In the genomic region with DNA sequence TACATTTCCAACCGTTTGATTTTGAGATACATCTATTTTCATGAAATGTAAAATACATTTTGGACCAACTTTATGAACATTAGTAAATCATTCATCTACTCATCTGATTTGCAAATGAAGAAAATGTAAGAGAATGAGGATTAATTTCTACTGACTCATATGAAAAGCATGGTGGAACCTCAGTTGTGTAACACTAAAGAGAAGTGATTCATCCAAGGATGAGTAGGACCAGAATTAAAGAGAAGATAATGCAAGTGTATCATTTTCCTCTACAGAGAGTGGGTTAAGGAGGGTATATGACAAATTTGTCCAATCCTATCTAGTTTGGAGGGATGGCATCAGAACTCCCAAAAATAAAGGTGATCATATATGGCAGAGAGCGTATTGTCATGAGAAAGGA, we compare ENCODE assay signal across 22 cellular contexts.
DNase-seq lines count a peak whose midpoint lies in the region; ATAC-seq and TF ChIP-seq lines count a peak whose summit lies in the region.
"Had no signal": no experiment of that assay in that cellular context is flagged by ENCODE, and none has a peak within 500 bp of the region (broad histone marks: within the 10 kb centered on the region; RNA-seq: fewer than 3 reads in every experiment).

No MANE protein-coding gene starts in this region.

- H3K4me2 ChIP-seq in SK-N-SH (no peak overlapping the region), PC-3 (ENCODE audit: low read length) (no peak overlapping the region)
- H3K4me2 ChIP-seq: KMS-11 had no signal

- no TSS peak for BruUV-seq in PC-3 (replicated peaks; lab: Mats Ljungman, UMichigan)

- H3K9me2 ChIP-seq in SK-N-SH (no peaks in the 10 kb centered on the region), PC-3 (replicated peaks; ENCODE audit: low read length) (no peaks in the 10 kb centered on the region)

- H3K79me2 ChIP-seq in SK-N-SH (ENCODE audit: insufficient read depth) (no peaks in the 10 kb centered on the region), PC-3 (ENCODE audit: low read length) (no peaks in the 10 kb centered on the region)

- ATAC-seq in SK-N-SH treated with all-trans-retinoic acid at 6 μM for 48 hours, result no peak
- ATAC-seq in PC-3, result no peak
- ATAC-seq in GM21381 (IDR thresholded peaks at IDR 0.05; ENCODE audit: unreplicated experiment), result no peak
- ATAC-seq: Right ventricle myocardium inferior, T-cell had no signal

- intact Hi-C loops in PC-3 (cut with micrococcal nuclease), result no loop called here

- H3K4me1 ChIP-seq in SK-N-SH (ENCODE audit: control insufficient read depth in 1 of 2, insufficient read depth in 2 of 2, low read depth in 1 of 2, low read length in 1 of 2), result no peaks in the 10 kb centered on the region
- H3K4me1 ChIP-seq in PC-3 (ENCODE audit: insufficient read depth, low read length), result no peaks in the 10 kb centered on the region
- H3K4me1 ChIP-seq: Peyer's patch, SJCRH30 had no signal

- H2AFZ ChIP-seq in SK-N-SH (ENCODE audit: low read depth) (no peak overlapping the region), PC-3 (ENCODE audit: low read length) (no peak overlapping the region)

- CTCF ChIA-PET in SK-N-SH (lab: Yijun Ruan, JAX) (no interaction called here), PC-3 (lab: Charles Lee) (no interaction called here)

- POLR2A ChIA-PET in SK-N-SH (lab: Yijun Ruan, JAX), result no interaction called here
- POLR2A ChIA-PET in PC-3 (lab: Charles Lee; ENCODE audit: unreplicated experiment), result no interaction called here

- H3K27me3 ChIP-seq in SK-N-SH (ENCODE audit: insufficient read depth) (no peaks in the 10 kb centered on the region), PC-3 (ENCODE audit: low read length) (no peaks in the 10 kb centered on the region)
- H3K27me3 ChIP-seq: Peyer's patch, SJCRH30 had no signal

- H3K9ac ChIP-seq in SK-N-SH (no peak overlapping the region), PC-3 (ENCODE audit: low read length) (no peak overlapping the region)
- H3K9ac ChIP-seq: KMS-11 had no signal

- H3K36me3 ChIP-seq in SK-N-SH (replicated peaks in 1 of 2; ENCODE audit: control insufficient read depth in 1 of 2, insufficient read depth in 2 of 2, low read length in 1 of 2), result no peaks in the 10 kb centered on the region
- H3K36me3 ChIP-seq in PC-3 (ENCODE audit: low read depth, low read length), result no peaks in the 10 kb centered on the region
- H3K36me3 ChIP-seq: Peyer's patch, SJCRH30 had no signal

- H3K9me3 ChIP-seq in SK-N-SH (no peaks in the 10 kb centered on the region), PC-3 (ENCODE audit: low read length) (no peaks in the 10 kb centered on the region)
- H3K9me3 ChIP-seq: Peyer's patch, SJCRH30 had no signal

- H4K20me1 ChIP-seq in SK-N-SH (ENCODE audit: insufficient read depth) (no peaks in the 10 kb centered on the region), PC-3 (ENCODE audit: low read length) (0 out of 2 replicates have a peak, but pooled peaks cover 4% of the 10 kb centered on the region)

- H3K4me3 ChIP-seq in SK-N-SH (ENCODE audit: low read depth in 2 of 2, low read length in 1 of 2), result no peak overlapping the region
- no peak overlapping the region for H3K4me3 ChIP-seq in PC-3 (ENCODE audit: low read length)
- no peak overlapping the region for H3K4me3 ChIP-seq in epithelial cell of esophagus (ENCODE audit: low read length)
- H3K4me3 ChIP-seq: Peyer's patch, SJCRH30 had no signal

- DNase-seq in SK-N-SH, result no peak
- DNase-seq in PC-3, result peak; percentile 37
- peak; percentile 14 for DNase-seq in epithelial cell of esophagus (ENCODE audit: low read depth)
- no peak for DNase-seq in NCI-H1930 (lab: John Stamatoyannopoulos, UW)
- DNase-seq in HUDEP-2 (lab: John Stamatoyannopoulos, UW; ENCODE audit: unreplicated experiment in 76 of 76), result no peak
- DNase-seq in AG20443 (ENCODE audit: low spot score), result no peak
- DNase-seq: 8988T, ACHN, DMS153, DND-41, MV-4-11, NCI-H1105, NCI-H146, NCI-H2029, NCI-H69, Peyer's patch, SJCRH30, T-cell had no signal

- H3F3A ChIP-seq in SK-N-SH (replicated peaks; ENCODE audit: insufficient read depth), result no peaks in the 10 kb centered on the region
- no peaks in the 10 kb centered on the region for H3F3A ChIP-seq in PC-3 (ENCODE audit: low read length, unreplicated experiment)

- H3K27ac ChIP-seq in SK-N-SH (ENCODE audit: low read depth in 2 of 2, low read length in 1 of 2) (no peak overlapping the region), PC-3 (ENCODE audit: low read length) (no peak overlapping the region)
- H3K27ac ChIP-seq: KMS-11, Peyer's patch, SJCRH30 had no signal

- no peak for TF ChIP-seq RAD21 in SK-N-SH (IDR thresholded peaks at IDR 0.05; ENCODE audit: low read length)

- WGBS in SK-N-SH (ENCODE audit: low lambda C conversion rate), result 34% methylated on average over 2 of the region's 2 CpGs

- TF ChIP-seq EP300 in SK-N-SH (IDR thresholded peaks at IDR 0.05; ENCODE audit: borderline replicate concordance in 1 of 2, low read depth in 1 of 2, low read length in 1 of 2), result no peak

- no peak for TF ChIP-seq CTCF in SK-N-SH (IDR thresholded peaks at IDR 0.05)
- TF ChIP-seq CTCF in PC-3 (conservative IDR thresholded peaks at IDR 0.05; ENCODE audit: low read depth, low read length), result no peak
- TF ChIP-seq CTCF in epithelial cell of esophagus (IDR thresholded peaks at IDR 0.05; ENCODE audit: insufficient read depth, low read depth, low read length, missing control alignments), result no peak

TF ChIP-seq in SK-N-SH treated with all-trans-retinoic acid at 6 μM for 48 hours, 23 proteins besides CTCF, POLR2A, EP300 and RAD21:
- TF ChIP-seq ISL1 (CRISPR knock-in tag; IDR thresholded peaks at IDR 0.05), result 0 out of 2 replicates have a peak, but pooled peaks have one; percentile 32
- TF ChIP-seq ZNF70 (CRISPR knock-in tag; IDR thresholded peaks at IDR 0.05), result no peak
- no peak for TF ChIP-seq TOX (CRISPR knock-in tag; IDR thresholded peaks at IDR 0.05; ENCODE audit: borderline replicate concordance)

TF ChIP-seq in SK-N-SH, 30 proteins besides CTCF, POLR2A, EP300 and RAD21 (continues in another document):
- TF ChIP-seq, protein P1, sequence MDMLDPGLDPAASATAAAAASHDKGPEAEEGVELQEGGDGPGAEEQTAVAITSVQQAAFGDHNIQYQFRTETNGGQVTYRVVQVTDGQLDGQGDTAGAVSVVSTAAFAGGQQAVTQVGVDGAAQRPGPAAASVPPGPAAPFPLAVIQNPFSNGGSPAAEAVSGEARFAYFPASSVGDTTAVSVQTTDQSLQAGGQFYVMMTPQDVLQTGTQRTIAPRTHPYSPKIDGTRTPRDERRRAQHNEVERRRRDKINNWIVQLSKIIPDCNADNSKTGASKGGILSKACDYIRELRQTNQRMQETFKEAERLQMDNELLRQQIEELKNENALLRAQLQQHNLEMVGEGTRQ (IDR thresholded peaks at IDR 0.05; ENCODE audit: borderline replicate concordance, low read depth, low read length), result no peak
- TF ChIP-seq SMC3 (IDR thresholded peaks at IDR 0.05; ENCODE audit: low read depth, low read length), result no peak
- TF ChIP-seq EZH2phosphoT487 (IDR thresholded peaks at IDR 0.05; ENCODE audit: borderline replicate concordance, low read depth), result no peak
- TF ChIP-seq RCOR1 (IDR thresholded peaks at IDR 0.05; ENCODE audit: low read length), result no peak
- TF ChIP-seq TEAD4 (IDR thresholded peaks at IDR 0.05; ENCODE audit: borderline replicate concordance, insufficient read depth), result no peak
- no peak for TF ChIP-seq ELF1 (IDR thresholded peaks at IDR 0.05)
- no peak for TF ChIP-seq MEF2A (IDR thresholded peaks at IDR 0.05; ENCODE audit: borderline replicate concordance, low read depth)
- no peak for TF ChIP-seq TCF12 (IDR thresholded peaks at IDR 0.05)
- TF ChIP-seq FOXM1 (IDR thresholded peaks at IDR 0.05; ENCODE audit: low read depth), result no peak
- no peak for TF ChIP-seq GABPA (IDR thresholded peaks at IDR 0.05; ENCODE audit: low read depth)
- TF ChIP-seq, protein P2, sequence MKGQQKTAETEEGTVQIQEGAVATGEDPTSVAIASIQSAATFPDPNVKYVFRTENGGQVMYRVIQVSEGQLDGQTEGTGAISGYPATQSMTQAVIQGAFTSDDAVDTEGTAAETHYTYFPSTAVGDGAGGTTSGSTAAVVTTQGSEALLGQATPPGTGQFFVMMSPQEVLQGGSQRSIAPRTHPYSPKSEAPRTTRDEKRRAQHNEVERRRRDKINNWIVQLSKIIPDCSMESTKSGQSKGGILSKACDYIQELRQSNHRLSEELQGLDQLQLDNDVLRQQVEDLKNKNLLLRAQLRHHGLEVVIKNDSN (IDR thresholded peaks at IDR 0.05; ENCODE audit: borderline replicate concordance, low read depth), result no peak
- TF ChIP-seq, protein P3, sequence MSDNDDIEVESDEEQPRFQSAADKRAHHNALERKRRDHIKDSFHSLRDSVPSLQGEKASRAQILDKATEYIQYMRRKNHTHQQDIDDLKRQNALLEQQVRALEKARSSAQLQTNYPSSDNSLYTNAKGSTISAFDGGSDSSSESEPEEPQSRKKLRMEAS (IDR thresholded peaks at IDR 0.05; ENCODE audit: low read depth), result no peak
- TF ChIP-seq, protein P4, sequence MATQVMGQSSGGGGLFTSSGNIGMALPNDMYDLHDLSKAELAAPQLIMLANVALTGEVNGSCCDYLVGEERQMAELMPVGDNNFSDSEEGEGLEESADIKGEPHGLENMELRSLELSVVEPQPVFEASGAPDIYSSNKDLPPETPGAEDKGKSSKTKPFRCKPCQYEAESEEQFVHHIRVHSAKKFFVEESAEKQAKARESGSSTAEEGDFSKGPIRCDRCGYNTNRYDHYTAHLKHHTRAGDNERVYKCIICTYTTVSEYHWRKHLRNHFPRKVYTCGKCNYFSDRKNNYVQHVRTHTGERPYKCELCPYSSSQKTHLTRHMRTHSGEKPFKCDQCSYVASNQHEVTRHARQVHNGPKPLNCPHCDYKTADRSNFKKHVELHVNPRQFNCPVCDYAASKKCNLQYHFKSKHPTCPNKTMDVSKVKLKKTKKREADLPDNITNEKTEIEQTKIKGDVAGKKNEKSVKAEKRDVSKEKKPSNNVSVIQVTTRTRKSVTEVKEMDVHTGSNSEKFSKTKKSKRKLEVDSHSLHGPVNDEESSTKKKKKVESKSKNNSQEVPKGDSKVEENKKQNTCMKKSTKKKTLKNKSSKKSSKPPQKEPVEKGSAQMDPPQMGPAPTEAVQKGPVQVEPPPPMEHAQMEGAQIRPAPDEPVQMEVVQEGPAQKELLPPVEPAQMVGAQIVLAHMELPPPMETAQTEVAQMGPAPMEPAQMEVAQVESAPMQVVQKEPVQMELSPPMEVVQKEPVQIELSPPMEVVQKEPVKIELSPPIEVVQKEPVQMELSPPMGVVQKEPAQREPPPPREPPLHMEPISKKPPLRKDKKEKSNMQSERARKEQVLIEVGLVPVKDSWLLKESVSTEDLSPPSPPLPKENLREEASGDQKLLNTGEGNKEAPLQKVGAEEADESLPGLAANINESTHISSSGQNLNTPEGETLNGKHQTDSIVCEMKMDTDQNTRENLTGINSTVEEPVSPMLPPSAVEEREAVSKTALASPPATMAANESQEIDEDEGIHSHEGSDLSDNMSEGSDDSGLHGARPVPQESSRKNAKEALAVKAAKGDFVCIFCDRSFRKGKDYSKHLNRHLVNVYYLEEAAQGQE (IDR thresholded peaks at IDR 0.05; ENCODE audit: low read depth, low read length), result no peak
- TF ChIP-seq MXI1 (IDR thresholded peaks at IDR 0.05; ENCODE audit: low read depth, low read length), result no peak
- TF ChIP-seq TAF1 (IDR thresholded peaks at IDR 0.05; ENCODE audit: borderline replicate concordance, low read depth, low read length), result no peak
- no peak for TF ChIP-seq RXRA (IDR thresholded peaks at IDR 0.05; ENCODE audit: borderline replicate concordance, low read depth)

Comparison
In these comparisons a context has a peak if more than half of its experiments do, and no peak if none do; other contexts are left out.
1. DNase-seq: peak in PC-3 (single experiment) and epithelial cell of esophagus (single experiment); none in SK-N-SH (single experiment), NCI-H1930 (0 of 2), HUDEP-2 (0 of 76) and AG20443 (single experiment).